Comparison of ENCODE assay signal across 1 cellular context in genomic region chr7:116577320-116577871, GRCh38.
A peak's percentile ranks its signal among the peaks of the same experiment; 100 is the strongest.
TF ChIP-seq lines count a peak whose summit lies in the region.

No MANE protein-coding gene starts in this region.

TF ChIP-seq in GM12878, 131 proteins besides CTCF, POLR2A, EP300 and RAD21 (continued from another document and continues in another):
- TF ChIP-seq REST (IDR thresholded peaks at IDR 0.05; ENCODE audit: low read depth, low read length) = no peak
- peak; percentile 65 for TF ChIP-seq SKIL (IDR thresholded peaks at IDR 0.05; ENCODE audit: low read depth, poor library complexity, severe bottlenecking)
- no peak for TF ChIP-seq ZBTB33 (IDR thresholded peaks at IDR 0.05)
- TF ChIP-seq RUNX3 (IDR thresholded peaks at IDR 0.05; ENCODE audit: low read length) = peak; percentile 94
- peak; percentile 57; the same call in 1 of the 2 replicates for TF ChIP-seq MLLT1 (IDR thresholded peaks at IDR 0.05)
- TF ChIP-seq PAX8 (IDR thresholded peaks at IDR 0.05) = no peak
- TF ChIP-seq BRCA1 (IDR thresholded peaks at IDR 0.05; ENCODE audit: low read depth, low read length) = no peak
- TF ChIP-seq SIX5 (IDR thresholded peaks at IDR 0.05; ENCODE audit: low read depth, low read length, severe bottlenecking) = no peak
- TF ChIP-seq SPI1 (IDR thresholded peaks at IDR 0.05; ENCODE audit: borderline replicate concordance, insufficient read depth, low read depth, low read length) = no peak
- 0 out of 2 replicates have a peak, but pooled peaks have one; percentile 17 for TF ChIP-seq CREM (IDR thresholded peaks at IDR 0.05; ENCODE audit: low read depth)
- TF ChIP-seq ATF7 (IDR thresholded peaks at IDR 0.05; ENCODE audit: low read depth) = peak; percentile 75
- peak; percentile 33; the same call in 1 of the 2 replicates for TF ChIP-seq BMI1 (IDR thresholded peaks at IDR 0.05; ENCODE audit: borderline replicate concordance)
- no peak for TF ChIP-seq ZSCAN29 (IDR thresholded peaks at IDR 0.05)
- no peak for TF ChIP-seq ATF3 (IDR thresholded peaks at IDR 0.05; ENCODE audit: borderline replicate concordance, extremely low read depth, low read depth, low read length)
- TF ChIP-seq TCF3 (IDR thresholded peaks at IDR 0.05; ENCODE audit: borderline replicate concordance, insufficient read depth, low read depth, low read length) = peak; percentile 74; the same call in 1 of the 2 replicates
- peak; percentile 19; the same call in 1 of the 2 replicates for TF ChIP-seq CREB1 (IDR thresholded peaks at IDR 0.05; ENCODE audit: low read depth)
- no peak for TF ChIP-seq NR2C2 (IDR thresholded peaks at IDR 0.05; ENCODE audit: borderline replicate concordance, control insufficient read depth, insufficient read length, low read depth)
- TF ChIP-seq ATF2 (IDR thresholded peaks at IDR 0.05; ENCODE audit: low read length) = peak; percentile 81
- peak; percentile 23; the same call in 1 of the 2 replicates for TF ChIP-seq ZBED1 (IDR thresholded peaks at IDR 0.05; ENCODE audit: borderline replicate concordance)
- TF ChIP-seq TBL1XR1 (IDR thresholded peaks at IDR 0.05; ENCODE audit: low read depth, low read length) = no peak
- TF ChIP-seq RELA (IDR thresholded peaks at IDR 0.05; ENCODE audit: borderline replicate concordance, partially characterized antibody) = no peak
- TF ChIP-seq MYC (IDR thresholded peaks at IDR 0.05; ENCODE audit: insufficient read depth, insufficient read length, insufficient replicate concordance, low read length, severe bottlenecking) = no peak
- peak; percentile 75 to 77; a peak in 3 of 4 replicates for TF ChIP-seq IKZF2 (IDR thresholded peaks at IDR 0.05)
- 0 out of 2 replicates have a peak, but pooled peaks have one; percentile 15 for TF ChIP-seq ZNF24 (IDR thresholded peaks at IDR 0.05)
- TF ChIP-seq SMARCA5 (IDR thresholded peaks at IDR 0.05) = no peak
- no peak for TF ChIP-seq MYB (IDR thresholded peaks at IDR 0.05; ENCODE audit: borderline replicate concordance, low read depth, low read length)
- peak; percentile 41 for TF ChIP-seq PBX3 (IDR thresholded peaks at IDR 0.05; ENCODE audit: insufficient replicate concordance, low read depth, low read length)
- TF ChIP-seq CUX1 (IDR thresholded peaks at IDR 0.05; ENCODE audit: insufficient replicate concordance, low read depth, low read length) = peak; percentile 91
- peak; percentile 12; the same call in 1 of the 3 replicates for TF ChIP-seq POU2F2 (IDR thresholded peaks at IDR 0.05; ENCODE audit: borderline replicate concordance, low read depth, low read length)
- TF ChIP-seq NR2F1 (conservative IDR thresholded peaks at IDR 0.05) = peak; percentile 51; the same call in 1 of the 2 replicates
- TF ChIP-seq DPF2 (IDR thresholded peaks at IDR 0.05) = peak; percentile 82
- no peak for TF ChIP-seq CBX3 (IDR thresholded peaks at IDR 0.05; ENCODE audit: borderline replicate concordance, low read depth)
- no peak for TF ChIP-seq SUZ12 (IDR thresholded peaks at IDR 0.05; ENCODE audit: unreplicated experiment)
- TF ChIP-seq PML (IDR thresholded peaks at IDR 0.05; ENCODE audit: low read length) = no peak
- no peak for TF ChIP-seq HDAC2 (IDR thresholded peaks at IDR 0.05)
- peak; percentile 88 for TF ChIP-seq PKNOX1 (IDR thresholded peaks at IDR 0.05)
- TF ChIP-seq EED (IDR thresholded peaks at IDR 0.05; ENCODE audit: low read depth) = peak; percentile 19; the same call in 1 of the 2 replicates
- 0 out of 2 replicates have a peak, but pooled peaks have one; percentile 21 for TF ChIP-seq TCF12 (IDR thresholded peaks at IDR 0.05; ENCODE audit: low read depth, low read length)
- no peak for TF ChIP-seq HDAC6 (IDR thresholded peaks at IDR 0.05; ENCODE audit: unreplicated experiment)
